In the genomic region with DNA sequence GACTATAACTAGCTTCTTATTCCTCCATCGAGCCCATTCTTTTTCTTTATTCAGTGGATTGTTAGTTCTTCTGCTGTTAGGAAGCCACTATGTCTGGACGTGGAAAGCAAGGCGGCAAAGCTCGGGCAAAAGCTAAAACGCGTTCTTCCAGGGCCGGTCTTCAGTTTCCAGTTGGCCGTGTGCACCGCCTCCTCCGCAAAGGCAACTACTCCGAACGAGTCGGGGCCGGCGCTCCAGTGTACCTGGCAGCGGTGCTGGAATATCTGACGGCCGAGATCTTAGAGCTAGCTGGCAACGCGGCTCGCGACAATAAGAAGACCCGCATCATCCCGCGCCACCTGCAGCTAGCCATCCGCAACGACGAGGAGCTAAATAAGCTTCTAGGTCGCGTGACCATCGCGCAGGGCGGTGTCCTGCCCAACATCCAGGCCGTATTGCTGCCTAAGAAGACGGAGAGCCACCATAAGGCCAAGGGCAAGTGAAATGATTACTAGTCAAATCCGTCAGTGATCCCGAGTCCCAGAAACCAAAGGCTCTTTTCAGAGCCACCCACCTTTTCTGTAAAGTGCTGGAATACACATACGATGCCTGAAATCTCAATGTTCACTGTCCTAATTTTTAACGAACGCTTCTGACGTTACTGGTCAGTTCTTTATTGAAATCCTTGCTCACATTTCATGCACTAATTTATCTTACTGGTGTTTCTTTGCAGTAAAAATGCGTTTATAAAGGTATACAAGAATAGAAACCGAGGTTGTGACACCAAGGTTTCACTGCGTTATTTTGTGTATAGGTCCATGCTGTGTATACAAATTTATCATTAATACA, we compare ENCODE assay signal across 7 cellular contexts.
A peak's percentile ranks its signal among the peaks of the same experiment; 100 is the strongest.
DNase-seq lines count a peak whose midpoint lies in the region; ATAC-seq and TF ChIP-seq lines count a peak whose summit lies in the region.

No MANE protein-coding gene starts in this region.

- H3K36me3 ChIP-seq in fibroblast of lung (ENCODE audit: control insufficient read depth, insufficient read depth, low read length) (no peaks in the 10 kb centered on the region), neuronal stem cell (replicated peaks in 1 of 2; ENCODE audit: control insufficient read depth in 2 of 2, insufficient read depth in 2 of 2, low read length in 2 of 2) (no peaks in the 10 kb centered on the region)

- H3K9me3 ChIP-seq in fibroblast of lung (ENCODE audit: control insufficient read depth, insufficient read depth, low read depth, low read length) (no peaks in the 10 kb centered on the region), neuronal stem cell (replicated peaks in 1 of 2; ENCODE audit: control insufficient read depth in 2 of 2, insufficient read depth in 1 of 2, low read depth in 1 of 2, low read length in 2 of 2) (no peaks in the 10 kb centered on the region)

- H3K27ac Mint-ChIP-seq in activated T-cell treated with anti-CD3 and anti-CD28 coated beads, Interleukin-2, amount 50 U/mL, for 72 hours, result no peak overlapping the region

- H3K4ac ChIP-seq in neuronal stem cell (ENCODE audit: low read length), result no peak overlapping the region

- no peaks in the 10 kb centered on the region for H3K79me2 ChIP-seq in fibroblast of lung (ENCODE audit: control insufficient read depth, insufficient read depth, low read length)

- peak overlapping the region; percentile 26 to 86 (median 56) for H3K4me3 ChIP-seq in fibroblast of lung (replicated peaks in 1 of 4; ENCODE audit: control extremely low read depth in 1 of 4, insufficient read depth in 1 of 4, low read depth in 3 of 4, low read length in 4 of 4)
- H3K4me3 ChIP-seq in neuronal stem cell (ENCODE audit: low read length in 2 of 2), result peak overlapping the region; percentile 78 to 92

- peak overlapping the region; percentile 96 for H3K23ac ChIP-seq in neuronal stem cell (ENCODE audit: low read depth, low read length, poor library complexity)

- H3K27me3 Mint-ChIP-seq in activated T-cell treated with anti-CD3 and anti-CD28 coated beads, Interleukin-2, amount 50 U/mL, for 72 hours (ENCODE audit: low read depth), result no peaks in the 10 kb centered on the region

- no peaks in the 10 kb centered on the region for H3K27me3 ChIP-seq in fibroblast of lung (ENCODE audit: control insufficient read depth, insufficient read depth, low read length)
- H3K27me3 ChIP-seq in neuronal stem cell (ENCODE audit: control insufficient read depth in 3 of 3, insufficient read depth in 3 of 3, low read depth in 1 of 3, low read length in 3 of 3), result no peaks in the 10 kb centered on the region

- peak overlapping the region; percentile 26 for H2BK5ac ChIP-seq in neuronal stem cell (ENCODE audit: low read length)

- H3K36me3 Mint-ChIP-seq in activated T-cell treated with anti-CD3 and anti-CD28 coated beads, Interleukin-2, amount 50 U/mL, for 72 hours (ENCODE audit: insufficient read depth in 2 of 2), result peaks cover 0 to 1% of the 10 kb centered on the region in 2 donors

- H3K27ac ChIP-seq in fibroblast of lung (ENCODE audit: insufficient read depth, low read length) (peak overlapping the region; percentile 80), neuronal stem cell (replicated peaks; ENCODE audit: low read length) (peak overlapping the region; percentile 98)

- H2BK12ac ChIP-seq in neuronal stem cell (ENCODE audit: low read length), result no peak overlapping the region

- ATAC-seq in GM18499 (IDR thresholded peaks at IDR 0.05; ENCODE audit: insufficient read depth, unreplicated experiment), result peak; percentile 1
- ATAC-seq in HG03066 (IDR thresholded peaks at IDR 0.05; ENCODE audit: low read depth, unreplicated experiment), result peak; percentile 43
- ATAC-seq in activated T-cell treated with anti-CD3 and anti-CD28 coated beads, Interleukin-2, amount 50 U/mL, for 72 hours (replicated peaks in 1 of 2), result peak; percentile 54 to 58

- no peaks in the 10 kb centered on the region for H4K20me1 ChIP-seq in fibroblast of lung (ENCODE audit: control insufficient read depth, extremely low read depth, insufficient read depth, low read length)

- peak; percentile 86 for DNase-seq in NOMO-1 treated with dmso at 0.1 percent for 144 hours (lab: John Stamatoyannopoulos, UW; ENCODE audit: unreplicated experiment)
- peak; percentile 89 to 90 for DNase-seq in activated T-cell treated with anti-CD3 and anti-CD28 coated beads, Interleukin-2, amount 50 U/mL, for 72 hours
- DNase-seq in fibroblast of lung (ENCODE audit: low read depth in 2 of 2), result peak; percentile 90 to 92
- peak; percentile 96 for DNase-seq in neuronal stem cell (ENCODE audit: low spot score)
- DNase-seq in ureter (ENCODE audit: low spot score), result peak; percentile 88

- WGBS in neuronal stem cell (ENCODE audit: extremely low coverage in 2 of 2, insufficient read length in 2 of 2, insufficient replicate concordance in 1 of 2), 2 donors, result no CpG with 5 or more reads among the region's 44 CpGs

- peak overlapping the region; percentile 68 for H3K4me2 ChIP-seq in fibroblast of lung (ENCODE audit: extremely low read depth, insufficient read depth, low read length)
- peak overlapping the region; percentile 51 for H3K4me2 ChIP-seq in neuronal stem cell (ENCODE audit: insufficient read depth, low read length, poor library complexity, severe bottlenecking)

- H2AFZ ChIP-seq in fibroblast of lung (ENCODE audit: low read length) (no peak overlapping the region), neuronal stem cell (ENCODE audit: low read length) (peak overlapping the region; percentile 2)

- peak overlapping the region; percentile 71 for H3K18ac ChIP-seq in neuronal stem cell (ENCODE audit: low read length)

- H4K8ac ChIP-seq in neuronal stem cell (ENCODE audit: low read depth, low read length), result no peak overlapping the region

- no peak overlapping the region for H2BK120ac ChIP-seq in neuronal stem cell (ENCODE audit: low read depth, low read length)

- peaks cover 13% of the 10 kb centered on the region for H3K4me1 Mint-ChIP-seq in activated T-cell treated with anti-CD3 and anti-CD28 coated beads, Interleukin-2, amount 50 U/mL, for 72 hours (ENCODE audit: low read depth)

- no peak overlapping the region for H3K4me3 Mint-ChIP-seq in activated T-cell treated with anti-CD3 and anti-CD28 coated beads, Interleukin-2, amount 50 U/mL, for 72 hours

- H3K14ac ChIP-seq in neuronal stem cell (ENCODE audit: low read length), result peak overlapping the region; percentile 27

- no peaks in the 10 kb centered on the region for H3K79me1 ChIP-seq in neuronal stem cell (ENCODE audit: low read depth, low read length)

- H3K4me1 ChIP-seq in fibroblast of lung (ENCODE audit: control insufficient read depth, extremely low read depth, insufficient read depth, low read length) (peaks cover 2% of the 10 kb centered on the region), neuronal stem cell (ENCODE audit: control insufficient read depth in 2 of 2, insufficient read depth in 1 of 2, low read depth in 1 of 2, low read length in 2 of 2) (peaks cover 2 to 5% of the 10 kb centered on the region in 2 donors)

- no peak overlapping the region for H2AK5ac ChIP-seq in neuronal stem cell (ENCODE audit: low read depth, low read length)

- no peak overlapping the region for H2BK15ac ChIP-seq in neuronal stem cell (ENCODE audit: low read length)

- no peaks in the 10 kb centered on the region for H3K9me3 Mint-ChIP-seq in activated T-cell treated with anti-CD3 and anti-CD28 coated beads, Interleukin-2, amount 50 U/mL, for 72 hours

- peak; percentile 39 to 53 for TF ChIP-seq CTCF in fibroblast of lung (conservative IDR thresholded peaks at IDR 0.05 in 1 of 2, IDR thresholded peaks at IDR 0.05 in 1 of 2; ENCODE audit: low read depth in 1 of 2, low read length in 2 of 2)

- H3K9ac ChIP-seq in fibroblast of lung (ENCODE audit: insufficient read depth, low read length), result peak overlapping the region; percentile 39
- peak overlapping the region; percentile 94 for H3K9ac ChIP-seq in neuronal stem cell (ENCODE audit: low read depth, low read length, poor library complexity)

- no peak overlapping the region for H4K91ac ChIP-seq in neuronal stem cell (ENCODE audit: low read depth, low read length, poor library complexity)

Comparison
In these comparisons a context has a peak if more than half of its experiments do, and no peak if none do; other contexts are left out.
1. Peak in every context shown above with its lines: DNase-seq, ATAC-seq, H3K4me3 ChIP-seq and H3K27ac ChIP-seq.
2. ATAC-seq: peak in every context shown above with its lines; median percentile 56 in activated T-cell treated with anti-CD3 and anti-CD28 coated beads, Interleukin-2, amount 50 U/mL, for 72 hours; 43 in HG03066; 1 in GM18499.